7 cellular contexts compared by ENCODE assay signal in the genomic region with DNA sequence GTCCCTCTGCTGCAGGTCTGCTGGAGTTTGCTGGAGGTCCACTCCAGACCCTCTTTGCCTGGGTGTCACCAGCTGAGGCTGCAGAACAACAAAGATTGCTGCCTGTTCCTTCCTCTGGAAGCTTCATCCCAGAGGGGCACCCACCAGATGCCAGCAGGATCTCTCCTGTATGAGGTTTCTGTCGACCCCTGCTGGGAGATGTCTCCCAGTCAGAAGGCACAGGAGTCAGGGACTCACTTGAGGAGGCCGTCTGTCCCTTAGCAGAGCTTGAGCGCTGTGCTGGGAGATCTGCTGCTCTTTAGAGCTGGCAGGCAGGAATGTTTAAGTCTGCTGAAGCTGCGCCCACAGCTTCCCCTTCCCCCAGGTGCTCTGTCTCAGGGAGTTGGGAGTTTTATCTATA.
DNase-seq lines count a peak whose midpoint lies in the region; ATAC-seq, FAIRE-seq and TF ChIP-seq lines count a peak whose summit lies in the region.
"Not testable (repeated sequence)": the region's sequence is repeated elsewhere in the genome, so short reads cannot be mapped to it uniquely, and the experiment has no call there.

No MANE protein-coding gene starts in this region.

- peak overlapping the region; percentile 17 for H4K8ac ChIP-seq in neuronal stem cell (ENCODE audit: low read depth, low read length)

- not testable (repeated sequence) for H3K79me1 ChIP-seq in neuronal stem cell (ENCODE audit: low read depth, low read length)

- not testable (repeated sequence) for H3K27ac ChIP-seq in Karpas-422 (ENCODE audit: low read length); HepG2 (ENCODE audit: extremely low read length, insufficient read depth, low read length); neuronal stem cell (replicated peaks; ENCODE audit: low read length)

- not testable (repeated sequence) for H3K27me3 ChIP-seq in BE2C; Karpas-422 (ENCODE audit: low read length); HepG2 (ENCODE audit: control insufficient read depth in 1 of 2, insufficient read depth in 2 of 2, low read length in 2 of 2); neuronal stem cell (ENCODE audit: control insufficient read depth in 3 of 3, insufficient read depth in 3 of 3, low read depth in 1 of 3, low read length in 3 of 3)

- not testable (repeated sequence) for BruUV-seq in HepG2 (replicated peaks; lab: Mats Ljungman, UMichigan)

- not testable (repeated sequence) for H3K14ac ChIP-seq in neuronal stem cell (ENCODE audit: low read length)

- H3K4ac ChIP-seq in neuronal stem cell (ENCODE audit: low read length), result not testable (repeated sequence)

- FAIRE-seq in HepG2 (lab: Jason Lieb, UNC), result not testable (repeated sequence)

- H3K4me2 ChIP-seq in Karpas-422 (ENCODE audit: low read depth, low read length, poor library complexity, severe bottlenecking); HepG2 (ENCODE audit: low read depth, low read length); neuronal stem cell (ENCODE audit: insufficient read depth, low read length, poor library complexity, severe bottlenecking): not testable (repeated sequence)

- not testable (repeated sequence) for H3K27me3 Mint-ChIP-seq in activated naive CD4-positive, alpha-beta T cell treated with anti-CD3 and anti-CD28 coated beads, Interleukin-2, amount 10 ng/mL, durations not matched to agents 7 days and 5 days

- H2AK5ac ChIP-seq in neuronal stem cell (ENCODE audit: low read depth, low read length), result not testable (repeated sequence)

- ATAC-seq in HepG2, result not testable (repeated sequence)

- H3K4me1 ChIP-seq in BE2C; Karpas-422 (ENCODE audit: low read length); HepG2 (ENCODE audit: insufficient read depth, low read length); neuronal stem cell (ENCODE audit: control insufficient read depth in 2 of 2, insufficient read depth in 1 of 2, low read depth in 1 of 2, low read length in 2 of 2): not testable (repeated sequence)

- H3K36me3 ChIP-seq in BE2C; Karpas-422 (ENCODE audit: insufficient read depth, low read length); HepG2 (replicated peaks in 1 of 2; ENCODE audit: control insufficient read depth in 1 of 2, insufficient read depth in 2 of 2, low read length in 2 of 2); neuronal stem cell (replicated peaks in 1 of 2; ENCODE audit: control insufficient read depth in 2 of 2, insufficient read depth in 2 of 2, low read length in 2 of 2): not testable (repeated sequence)

- not testable (repeated sequence) for DNase-seq in BE2C; activated naive CD4-positive, alpha-beta T cell treated with anti-CD3 and anti-CD28 coated beads, Interleukin-2, amount 10 ng/mL, durations not matched to agents 7 days and 5 days; HepG2 (ENCODE audit: low spot score); neuronal stem cell (ENCODE audit: low spot score)
- peak; percentile 1 for DNase-seq in EH (ENCODE audit: low read depth)
- DNase-seq in Karpas-422, result peak; percentile 51
- peak; percentile 2 for DNase-seq in SK-N-DZ (ENCODE audit: low spot score)

- not testable (repeated sequence) for H3K79me2 ChIP-seq in Karpas-422 (ENCODE audit: low read length); HepG2 (ENCODE audit: insufficient read depth, low read length)

- POLR2A ChIA-PET in HepG2 (lab: Yijun Ruan, JAX), result not testable (repeated sequence)

- H3K18ac ChIP-seq in neuronal stem cell (ENCODE audit: low read length), result not testable (repeated sequence)

- not testable (repeated sequence) for H2BK12ac ChIP-seq in neuronal stem cell (ENCODE audit: low read length)

- not testable (repeated sequence) for H3K4me3 Mint-ChIP-seq in activated naive CD4-positive, alpha-beta T cell treated with anti-CD3 and anti-CD28 coated beads, Interleukin-2, amount 10 ng/mL, durations not matched to agents 7 days and 5 days

- H4K91ac ChIP-seq in neuronal stem cell (ENCODE audit: low read depth, low read length, poor library complexity), result not testable (repeated sequence)

- not testable (repeated sequence) for TF ChIP-seq EP300 in HepG2 (IDR thresholded peaks at IDR 0.05; ENCODE audit: low read depth in 2 of 2, low read length in 2 of 2); HepG2 (CRISPR knock-in tag; IDR thresholded peaks at IDR 0.05; ENCODE audit: borderline replicate concordance)

- H3K9me3 Mint-ChIP-seq in activated naive CD4-positive, alpha-beta T cell treated with anti-CD3 and anti-CD28 coated beads, Interleukin-2, amount 10 ng/mL, durations not matched to agents 7 days and 5 days, result not testable (repeated sequence)

- not testable (repeated sequence) for H2BK5ac ChIP-seq in neuronal stem cell (ENCODE audit: low read length)

- not testable (repeated sequence) for H2BK15ac ChIP-seq in neuronal stem cell (ENCODE audit: low read length)

- intact Hi-C loops in HepG2 (cut with micrococcal nuclease; ENCODE audit: unreplicated experiment), result not testable (repeated sequence)

- not testable (repeated sequence) for H2BK120ac ChIP-seq in neuronal stem cell (ENCODE audit: low read depth, low read length)

- not testable (repeated sequence) for H3K4me1 Mint-ChIP-seq in activated naive CD4-positive, alpha-beta T cell treated with anti-CD3 and anti-CD28 coated beads, Interleukin-2, amount 10 ng/mL, durations not matched to agents 7 days and 5 days

- TF ChIP-seq CTCF in BE2C (IDR thresholded peaks at IDR 0.05; ENCODE audit: low read depth, low read length), result peak; percentile 31
- TF ChIP-seq CTCF in HepG2 (CRISPR knock-in tag; IDR thresholded peaks at IDR 0.05), result peak; percentile 34

- 10% methylated on average over 4 of the region's 4 CpGs for WGBS in HepG2 (ENCODE audit: low lambda C conversion rate)
- no CpG with 5 or more reads among the region's 4 CpGs for WGBS in neuronal stem cell (ENCODE audit: extremely low coverage in 2 of 2, insufficient read length in 2 of 2, insufficient replicate concordance in 1 of 2), 2 donors

- not testable (repeated sequence) for TF ChIP-seq RAD21 in HepG2 (CRISPR knock-in tag; IDR thresholded peaks at IDR 0.05)

- H3K27ac Mint-ChIP-seq in activated naive CD4-positive, alpha-beta T cell treated with anti-CD3 and anti-CD28 coated beads, Interleukin-2, amount 10 ng/mL, durations not matched to agents 7 days and 5 days, result peak overlapping the region; percentile 20

- TF ChIP-seq POLR2A in HepG2 (IDR thresholded peaks at IDR 0.05; ENCODE audit: insufficient read depth in 1 of 2, low read depth in 2 of 2, low read length in 2 of 2), result not testable (repeated sequence)

- in situ Hi-C loops in HepG2 (cut with HindIII; ENCODE audit: extremely low pct_ligation_motif_present, low pct_unique_long_range_greater_than_20kb), result not testable (repeated sequence)

- not testable (repeated sequence) for H2AFZ ChIP-seq in Karpas-422 (ENCODE audit: low read length); HepG2 (ENCODE audit: low read length); neuronal stem cell (ENCODE audit: low read length)

- H3K9me3 ChIP-seq in BE2C; Karpas-422 (ENCODE audit: low read length); HepG2 (ENCODE audit: low read length); neuronal stem cell (replicated peaks in 1 of 2; ENCODE audit: control insufficient read depth in 2 of 2, insufficient read depth in 1 of 2, low read depth in 1 of 2, low read length in 2 of 2): not testable (repeated sequence)

- not testable (repeated sequence) for H3K9ac ChIP-seq in Karpas-422 (ENCODE audit: low read length); HepG2 (ENCODE audit: insufficient read depth, low read depth, low read length); neuronal stem cell (ENCODE audit: low read depth, low read length, poor library complexity)

- H3K23ac ChIP-seq in neuronal stem cell (ENCODE audit: low read depth, low read length, poor library complexity), result not testable (repeated sequence)

- H3K9me2 ChIP-seq in Karpas-422 (replicated peaks; ENCODE audit: insufficient read depth, low read length), result not testable (repeated sequence)

- CTCF ChIA-PET in activated naive CD4-positive, alpha-beta T cell treated with anti-CD3 and anti-CD28 coated beads, Interleukin-2, amount 10 ng/mL, durations not matched to agents 7 days and 5 days (lab: Charles Lee); HepG2 (lab: Yijun Ruan, JAX; ENCODE audit: low intra/inter-chr PET ratio, low total read pairs): not testable (repeated sequence)

- H3K36me3 Mint-ChIP-seq in activated naive CD4-positive, alpha-beta T cell treated with anti-CD3 and anti-CD28 coated beads, Interleukin-2, amount 10 ng/mL, durations not matched to agents 7 days and 5 days, result not testable (repeated sequence)

- not testable (repeated sequence) for H4K20me1 ChIP-seq in Karpas-422 (ENCODE audit: insufficient read depth, low read depth, low read length); HepG2 (ENCODE audit: insufficient read depth, low read length)

- H3K4me3 ChIP-seq in BE2C (ENCODE audit: low read depth, low read length); Karpas-422 (ENCODE audit: low read length); HepG2 (replicated peaks in 1 of 3; ENCODE audit: insufficient read depth in 1 of 3, low read depth in 2 of 3, low read length in 3 of 3); neuronal stem cell (ENCODE audit: low read length in 2 of 2): not testable (repeated sequence)

TF ChIP-seq in HepG2, 621 proteins besides CTCF, POLR2A, EP300 and RAD21:
- TF ChIP-seq ZNF576 (CRISPR knock-in tag; IDR thresholded peaks at IDR 0.05) (peak; percentile 99), STAG1 (CRISPR knock-in tag; IDR thresholded peaks at IDR 0.05) (0 out of 2 replicates have a peak, but pooled peaks have one; percentile 9)
